Comparison of ENCODE assay signal across 1 cellular context in the genomic region with DNA sequence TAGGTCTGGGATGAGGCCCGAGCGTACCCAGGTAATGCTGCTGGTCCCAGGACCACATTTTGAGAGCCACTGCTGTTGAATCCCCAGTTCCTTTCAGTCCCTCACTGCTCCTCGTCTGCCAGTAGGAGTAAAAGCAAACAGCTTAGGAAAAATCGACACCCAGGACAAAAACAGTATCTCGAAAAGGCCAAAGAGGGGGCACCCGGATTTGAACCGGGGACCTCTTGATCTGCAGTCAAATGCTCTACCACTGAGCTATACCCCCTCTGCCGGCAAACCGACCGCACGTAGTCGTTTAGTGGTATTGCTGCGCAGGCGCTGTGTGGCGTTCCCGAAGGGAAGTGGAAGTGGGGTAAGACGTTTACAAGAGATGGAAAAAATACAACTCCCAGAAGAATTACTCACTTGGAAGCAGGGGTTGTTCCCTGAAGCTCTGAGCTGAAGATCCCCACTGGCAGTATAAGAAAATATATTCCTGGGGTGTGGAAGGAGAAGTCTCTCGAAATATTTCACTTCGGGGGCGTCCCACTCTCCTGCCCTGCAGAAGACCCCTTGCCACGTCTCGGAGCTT.
TF ChIP-seq lines count a peak whose summit lies in the region.

No MANE protein-coding gene starts in this region.

TF ChIP-seq in H1, 55 proteins besides CTCF, POLR2A, EP300 and RAD21:
- TF ChIP-seq CEBPB (IDR thresholded peaks at IDR 0.05; ENCODE audit: low read depth, low read length) (no peak), CHD1 (IDR thresholded peaks at IDR 0.05; ENCODE audit: low read depth, low read length) (no peak), POLR2AphosphoS5 (IDR thresholded peaks at IDR 0.05; ENCODE audit: low read depth, low read length) (0 out of 2 replicates have a peak, but pooled peaks have one; percentile 30), NRF1 (IDR thresholded peaks at IDR 0.05; ENCODE audit: low read depth, low read length) (peak; percentile 51; the same call in 1 of the 2 replicates), TBP (IDR thresholded peaks at IDR 0.05; ENCODE audit: low read depth, low read length) (peak; percentile 100), SP4 (IDR thresholded peaks at IDR 0.05; ENCODE audit: low read length) (0 out of 2 replicates have a peak, but pooled peaks have one; percentile 2), BACH1 (IDR thresholded peaks at IDR 0.05; ENCODE audit: low read length) (peak; percentile 54; the same call in 1 of the 2 replicates), TAF7 (optimal IDR thresholded peaks at IDR 0.05; ENCODE audit: borderline replicate concordance, low read depth, low read length) (peak; percentile 83), CREB1 (IDR thresholded peaks at IDR 0.05) (no peak), SIN3A (conservative IDR thresholded peaks at IDR 0.05 in 1 of 2, IDR thresholded peaks at IDR 0.05 in 1 of 2; ENCODE audit: low read depth in 1 of 2, low read length in 2 of 2) (peak; percentile 42 to 67; a peak in 2 of 4 replicates), MAFK (IDR thresholded peaks at IDR 0.05; ENCODE audit: low read depth, low read length) (peak; percentile 72; the same call in 1 of the 2 replicates), TEAD4 (IDR thresholded peaks at IDR 0.05; ENCODE audit: low read depth, low read length) (peak; percentile 78; the same call in 1 of the 2 replicates), NANOG (IDR thresholded peaks at IDR 0.05; ENCODE audit: insufficient read depth, low read depth, low read length, poor library complexity, severe bottlenecking) (no peak), HDAC6 (IDR thresholded peaks at IDR 0.05; ENCODE audit: low read depth, low read length) (peak; percentile 72)
- TF ChIP-seq, protein P1, sequence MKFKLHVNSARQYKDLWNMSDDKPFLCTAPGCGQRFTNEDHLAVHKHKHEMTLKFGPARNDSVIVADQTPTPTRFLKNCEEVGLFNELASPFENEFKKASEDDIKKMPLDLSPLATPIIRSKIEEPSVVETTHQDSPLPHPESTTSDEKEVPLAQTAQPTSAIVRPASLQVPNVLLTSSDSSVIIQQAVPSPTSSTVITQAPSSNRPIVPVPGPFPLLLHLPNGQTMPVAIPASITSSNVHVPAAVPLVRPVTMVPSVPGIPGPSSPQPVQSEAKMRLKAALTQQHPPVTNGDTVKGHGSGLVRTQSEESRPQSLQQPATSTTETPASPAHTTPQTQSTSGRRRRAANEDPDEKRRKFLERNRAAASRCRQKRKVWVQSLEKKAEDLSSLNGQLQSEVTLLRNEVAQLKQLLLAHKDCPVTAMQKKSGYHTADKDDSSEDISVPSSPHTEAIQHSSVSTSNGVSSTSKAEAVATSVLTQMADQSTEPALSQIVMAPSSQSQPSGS (IDR thresholded peaks at IDR 0.05; ENCODE audit: low read length), result no peak
